In genomic region chr5:164672190-164672589, GRCh38 we compare ENCODE assay signal across 23 cellular contexts.
A peak's percentile ranks its signal among the peaks of the same experiment; 100 is the strongest.
DNase-seq lines count a peak whose midpoint lies in the region; ATAC-seq, FAIRE-seq and TF ChIP-seq lines count a peak whose summit lies in the region.
"Had no signal": no experiment of that assay in that cellular context is flagged by ENCODE, and none has a peak within 500 bp of the region (broad histone marks: within the 10 kb centered on the region; RNA-seq: fewer than 3 reads in every experiment).

No MANE protein-coding gene starts in this region.

- peaks cover 10% of the 10 kb centered on the region for H3K4me1 Mint-ChIP-seq in progenitor cell of endocrine pancreas (ENCODE audit: low read depth)
- H3K4me1 Mint-ChIP-seq: IgD-negative memory B cell had no signal

- H3K36me3 ChIP-seq in H1 (ENCODE audit: control insufficient read depth in 2 of 4, insufficient read depth in 4 of 4, low read length in 3 of 4) (peaks cover 0 to 2% (median 0%) of the 10 kb centered on the region in 4 experiments; a peak in 1 of 8 replicates), kidney (ENCODE audit: control insufficient read depth in 1 of 2, insufficient read depth in 2 of 2, low read length in 2 of 2) (no peaks in the 10 kb centered on the region), mucosa of descending colon (ENCODE audit: low read depth) (no peaks in the 10 kb centered on the region)
- H3K36me3 ChIP-seq: BLaER1 treated with 17β-estradiol and CSF1 and Interleukin-3, amounts not matched to agents 10 nM and 100 nM had no signal

- H3K56ac ChIP-seq in H1 (replicated peaks; ENCODE audit: insufficient read length, low read depth, low read length): no peak overlapping the region

- no peak for ATAC-seq in mucosa of descending colon
- ATAC-seq: GM12878 had no signal

- H3K27ac ChIP-seq in H1 (ENCODE audit: low read depth, low read length) (no peak overlapping the region), kidney (ENCODE audit: low read depth in 2 of 2, low read length in 2 of 2) (no peak overlapping the region)
- H3K27ac ChIP-seq: 22Rv1, KMS-11 had no signal

- TF ChIP-seq POLR2A in H1 (IDR thresholded peaks at IDR 0.05; ENCODE audit: control extremely low read depth in 1 of 2, low read depth in 2 of 2, low read length in 2 of 2): no peak

- H3K27ac Mint-ChIP-seq in progenitor cell of endocrine pancreas: peak overlapping the region; percentile 61
- H3K27ac Mint-ChIP-seq: CD4-positive, alpha-beta T cell; IgD-negative memory B cell had no signal

- no peak overlapping the region for H3K18ac ChIP-seq in H1 (ENCODE audit: extremely low read depth, low read length)

- intact Hi-C loops in kidney (cut with DNase I): no loop called here
- intact Hi-C loops in mucosa of descending colon (cut with DNase I, micrococcal nuclease): no loop called here

- CTCF ChIA-PET in H1 (lab: Charles Lee; ENCODE audit: partially characterized antibody): interaction anchor here (0.7 to 1.8 kb wide), 6 partner anchors 9 to 619 kb away, joined by 3 to 8 read pairs (median 3); no protein-coding TSS in a partner anchor

- H3K27me3 Mint-ChIP-seq in progenitor cell of endocrine pancreas: no peaks in the 10 kb centered on the region
- H3K27me3 Mint-ChIP-seq: CD4-positive, alpha-beta T cell; IgD-negative memory B cell had no signal

- no peak overlapping the region for H3K4me3 ChIP-seq in H1 (ENCODE audit: extremely low read depth in 1 of 4, insufficient read depth in 2 of 4, low read depth in 3 of 4, low read length in 4 of 4)
- no peak overlapping the region for H3K4me3 ChIP-seq in kidney (ENCODE audit: low read length in 2 of 2)
- no peak overlapping the region for H3K4me3 ChIP-seq in mucosa of descending colon
- H3K4me3 ChIP-seq: BLaER1 treated with 17β-estradiol and CSF1 and Interleukin-3, amounts not matched to agents 10 nM and 100 nM; GM12878 had no signal

- no peaks in the 10 kb centered on the region for H3K79me1 ChIP-seq in H1 (ENCODE audit: low read depth, low read length)

- 0 out of 4 replicates have a peak, but pooled peaks cover 0 to under 1% of the 10 kb centered on the region in 2 experiments for H3K9me3 ChIP-seq in H1 (ENCODE audit: insufficient read depth in 2 of 2, low read depth in 1 of 2, low read length in 1 of 2)
- H3K9me3 ChIP-seq in kidney (ENCODE audit: control insufficient read depth in 1 of 2, low read length in 2 of 2): no peaks in the 10 kb centered on the region
- no peaks in the 10 kb centered on the region for H3K9me3 ChIP-seq in mucosa of descending colon
- H3K9me3 ChIP-seq: BLaER1 treated with 17β-estradiol and CSF1 and Interleukin-3, amounts not matched to agents 10 nM and 100 nM had no signal

- TF ChIP-seq EP300 in H1 (IDR thresholded peaks at IDR 0.05; ENCODE audit: borderline replicate concordance in 1 of 2, low read depth in 2 of 2, low read length in 2 of 2): no peak

- H3K9ac ChIP-seq in H1 (replicated peaks in 1 of 4; ENCODE audit: extremely low read depth in 1 of 4, low read depth in 3 of 4, low read length in 3 of 4): no peak overlapping the region
- no peak overlapping the region for H3K9ac ChIP-seq in kidney (ENCODE audit: low read length in 2 of 2)
- H3K9ac ChIP-seq: BLaER1 treated with 17β-estradiol and CSF1 and Interleukin-3, amounts not matched to agents 10 nM and 100 nM; KMS-11 had no signal

- no peak overlapping the region for H3K4me2 ChIP-seq in H1 (ENCODE audit: insufficient read depth in 1 of 2, low read depth in 2 of 2, low read length in 2 of 2)
- H3K4me2 ChIP-seq: KMS-11 had no signal

- FAIRE-seq in H1 (lab: Jason Lieb, UNC): no peak
- no peak for FAIRE-seq in kidney (lab: Jason Lieb, UNC)
- FAIRE-seq: GM12878, H54, RCC 7860 had no signal

- no peak overlapping the region for H4K5ac ChIP-seq in H1 (ENCODE audit: insufficient read length, low read depth, low read length)

- TF ChIP-seq RAD21 in H1 (IDR thresholded peaks at IDR 0.05 in 1 of 2, conservative IDR thresholded peaks at IDR 0.05 in 1 of 2; ENCODE audit: low read depth in 2 of 2, low read length in 2 of 2): no peak

- no peak overlapping the region for H3K23ac ChIP-seq in H1 (ENCODE audit: insufficient read length)

- H3K9me3 Mint-ChIP-seq in progenitor cell of endocrine pancreas (ENCODE audit: low read depth): no peaks in the 10 kb centered on the region
- H3K9me3 Mint-ChIP-seq: CD4-positive, alpha-beta T cell had no signal

- no peak overlapping the region for H2BK120ac ChIP-seq in H1 (replicated peaks; ENCODE audit: low read depth, low read length)

- no peak overlapping the region for H2BK12ac ChIP-seq in H1 (ENCODE audit: low read depth, low read length)

- no peaks in the 10 kb centered on the region for H3K23me2 ChIP-seq in H1 (ENCODE audit: low read depth, low read length)

- H2BK5ac ChIP-seq in H1 (ENCODE audit: low read depth, low read length): no peak overlapping the region

- H3K4me1 ChIP-seq in H1 (replicated peaks in 1 of 4; ENCODE audit: control insufficient read depth in 3 of 4, insufficient read depth in 4 of 4, low read length in 3 of 4) (no peaks in the 10 kb centered on the region; a peak in 1 of 7 replicates), kidney (ENCODE audit: control insufficient read depth in 1 of 2, insufficient read depth in 1 of 2, low read depth in 1 of 2, low read length in 2 of 2) (no peaks in the 10 kb centered on the region), mucosa of descending colon (ENCODE audit: low read depth) (no peaks in the 10 kb centered on the region)

- no peaks in the 10 kb centered on the region for H3K27me3 ChIP-seq in H1 (replicated peaks in 1 of 4; ENCODE audit: control insufficient read depth in 3 of 4, extremely low read depth in 1 of 4, insufficient read depth in 3 of 4, low read length in 3 of 4)
- H3K27me3 ChIP-seq: BLaER1 treated with 17β-estradiol and CSF1 and Interleukin-3, amounts not matched to agents 10 nM and 100 nM had no signal

- no peak overlapping the region for H2BK15ac ChIP-seq in H1 (ENCODE audit: low read length)

- no peak overlapping the region for H4K8ac ChIP-seq in H1 (ENCODE audit: extremely low read depth, insufficient read depth, low read length)

- no peaks in the 10 kb centered on the region for H3K79me2 ChIP-seq in H1 (ENCODE audit: control insufficient read depth in 1 of 2, insufficient read depth in 2 of 2, low read length in 2 of 2)

- no peak overlapping the region for H2AK5ac ChIP-seq in H1 (ENCODE audit: low read depth, low read length)

- H2AFZ ChIP-seq in H1 (ENCODE audit: low read length): peak overlapping the region; percentile 25; the same call in 1 of the 2 replicates

- H4K91ac ChIP-seq in H1 (replicated peaks; ENCODE audit: insufficient read length, low read length): no peak overlapping the region

- H3K4me3 Mint-ChIP-seq in progenitor cell of endocrine pancreas (ENCODE audit: low read depth): no peak overlapping the region
- H3K4me3 Mint-ChIP-seq: CD4-positive, alpha-beta T cell; IgD-negative memory B cell had no signal

- 84% methylated on average over 4 of the region's 4 CpGs; no CpG with 5 or more reads in 1 of the 2 experiments for WGBS in H1 (ENCODE audit: extremely low coverage in 1 of 2, insufficient coverage in 1 of 2, insufficient read length in 1 of 2, insufficient replicate concordance in 2 of 2, low coverage in 1 of 2, low lambda C conversion rate in 2 of 2, missing lambda C conversion rate in 1 of 2), 2 experiments

- no peak for TF ChIP-seq CTCF in H1 (IDR thresholded peaks at IDR 0.05; ENCODE audit: control extremely low read depth in 1 of 3, insufficient read depth in 1 of 3, low read depth in 1 of 3, low read length in 3 of 3)
- TF ChIP-seq CTCF in progenitor cell of endocrine pancreas (IDR thresholded peaks at IDR 0.05; ENCODE audit: unreplicated experiment): no peak
- no peak for TF ChIP-seq CTCF in kidney (IDR thresholded peaks at IDR 0.05; ENCODE audit: borderline replicate concordance, extremely low read depth, insufficient read depth)
- TF ChIP-seq CTCF in mucosa of descending colon (IDR thresholded peaks at IDR 0.05): no peak

- peak; percentile 60 for DNase-seq in DMS 273 (lab: John Stamatoyannopoulos, UW; ENCODE audit: unreplicated experiment)
- no peak for DNase-seq in DMS 273 treated with DMSO at 0.1 percent for 48 hours (lab: John Stamatoyannopoulos, UW)
- peak; percentile 68 for DNase-seq in NCI-H69 (lab: John Stamatoyannopoulos, UW)
- DNase-seq in H1 (ENCODE audit: low read depth in 1 of 2, low spot score in 2 of 2): no peak
- DNase-seq in progenitor cell of endocrine pancreas (ENCODE audit: low spot score, unreplicated experiment): no peak
- no peak for DNase-seq in anterior cingulate cortex (lab: John Stamatoyannopoulos, UW)
- DNase-seq in kidney: no peak
- DNase-seq in mucosa of descending colon: no peak
- DNase-seq: CD4-positive, alpha-beta T cell; DMS79; EL; GDM1; MM.1S; NCI-H2029; NCI-H526; SIG-M5 had no signal

- H3K4ac ChIP-seq in H1 (replicated peaks; ENCODE audit: insufficient read length, low read depth, low read length): no peak overlapping the region

- H3K14ac ChIP-seq in H1 (ENCODE audit: insufficient read length): no peak overlapping the region

- POLR2A ChIA-PET in H1 (lab: Charles Lee; ENCODE audit: partially characterized antibody): interaction anchor here (0.5 kb wide), 1 partner anchor 433 kb away, joined by 3 read pairs; no protein-coding TSS in a partner anchor

- H3K36me3 Mint-ChIP-seq in progenitor cell of endocrine pancreas (ENCODE audit: insufficient read depth): peaks cover 2% of the 10 kb centered on the region
- H3K36me3 Mint-ChIP-seq: IgD-negative memory B cell had no signal

- H2BK20ac ChIP-seq in H1 (ENCODE audit: low read length): no peak overlapping the region

- H4K20me1 ChIP-seq in H1 (replicated peaks in 1 of 2; ENCODE audit: control insufficient read depth in 1 of 2, insufficient read depth in 2 of 2, low read length in 2 of 2): no peaks in the 10 kb centered on the region
- H4K20me1 ChIP-seq: BLaER1 treated with 17β-estradiol and CSF1 and Interleukin-3, amounts not matched to agents 10 nM and 100 nM had no signal

TF ChIP-seq in H1, 55 proteins besides CTCF, POLR2A, EP300 and RAD21 (continues in another document):
- no peak for TF ChIP-seq SP4 (IDR thresholded peaks at IDR 0.05; ENCODE audit: low read length)
- no peak for TF ChIP-seq SAP30 (IDR thresholded peaks at IDR 0.05; ENCODE audit: insufficient read depth, insufficient replicate concordance, low read length)
- no peak for TF ChIP-seq SIX5 (IDR thresholded peaks at IDR 0.05; ENCODE audit: low read depth, low read length)
- no peak for TF ChIP-seq TBP (IDR thresholded peaks at IDR 0.05; ENCODE audit: low read depth, low read length)
- no peak for TF ChIP-seq SP2 (IDR thresholded peaks at IDR 0.05; ENCODE audit: low read length)
- TF ChIP-seq ATF2 (IDR thresholded peaks at IDR 0.05; ENCODE audit: low read length): no peak

Comparison
In these comparisons a context has a peak if more than half of its experiments do, and no peak if none do; other contexts are left out.
1. DNase-seq: peak in DMS 273 (single experiment) and NCI-H69 (single experiment); none in DMS 273 treated with DMSO at 0.1 percent for 48 hours (single experiment), H1 (0 of 2), progenitor cell of endocrine pancreas (single experiment), anterior cingulate cortex (0 of 58), kidney (single experiment) and mucosa of descending colon (0 of 3).